ENCODE assay signal across 20 cellular contexts in genomic region chr10:119350529-119351001, GRCh38.
DNase-seq lines count a peak whose midpoint lies in the region; ATAC-seq and TF ChIP-seq lines count a peak whose summit lies in the region.
"Had no signal": no experiment of that assay in that cellular context is flagged by ENCODE, and none has a peak within 500 bp of the region (broad histone marks: within the 10 kb centered on the region; RNA-seq: fewer than 3 reads in every experiment).

No MANE protein-coding gene starts in this region.

- H3K4me3 Mint-ChIP-seq in CD14-positive monocyte, result no peak overlapping the region
- H3K4me3 Mint-ChIP-seq: activated CD4-positive, alpha-beta T cell treated with anti-CD3 and anti-CD28 coated beads for 36 hours; CD4-positive, CD25-positive, alpha-beta regulatory T cell had no signal

- H3K36me3 ChIP-seq in A673 (ENCODE audit: insufficient read depth, low read length, poor library complexity, severe bottlenecking) (peaks cover 20% of the 10 kb centered on the region), right atrium auricular region (no peaks in the 10 kb centered on the region), sigmoid colon (no peaks in the 10 kb centered on the region)

- H3K27me3 ChIP-seq in A673 (replicated peaks; ENCODE audit: insufficient read depth, low read depth, low read length, poor library complexity) (no peaks in the 10 kb centered on the region), right atrium auricular region (no peaks in the 10 kb centered on the region), sigmoid colon (no peaks in the 10 kb centered on the region)
- H3K27me3 ChIP-seq: body of pancreas had no signal

- POLR2A ChIA-PET in A673 (lab: Charles Lee; ENCODE audit: low non-redundant PET), result no interaction called here

- BruUV-seq in A673 (replicated peaks; lab: Mats Ljungman, UMichigan), result no TSS peak

- ATAC-seq in activated CD4-positive, CD25-positive, alpha-beta regulatory T cell treated with anti-CD3 and anti-CD28 coated beads, Interleukin-2, amount 50 U/mL, for 24 hours, result no peak
- ATAC-seq: activated CD4-positive, alpha-beta T cell treated with anti-CD3 and anti-CD28 coated beads for 36 hours; body of pancreas; esophagus mucosa had no signal

- intact Hi-C loops in A673 (cut with micrococcal nuclease; ENCODE audit: unreplicated experiment) (no loop called here), sigmoid colon (cut with DNase I) (no loop called here), CD14-positive monocyte (cut with micrococcal nuclease) (loop anchor here in 1 of 2 donors (10.0 kb wide), 1 partner anchor 64 kb away; no protein-coding TSS in a partner anchor)

- CTCF ChIA-PET in A673 (lab: Charles Lee), result no interaction called here

- TF ChIP-seq CTCF in A673 (conservative IDR thresholded peaks at IDR 0.05; ENCODE audit: low read depth, low read length) (no peak), choroid plexus epithelial cell (conservative IDR thresholded peaks at IDR 0.05; ENCODE audit: low read depth, low read length) (no peak), right atrium auricular region (IDR thresholded peaks at IDR 0.05) (no peak), sigmoid colon (IDR thresholded peaks at IDR 0.05) (no peak), CD14-positive monocyte (IDR thresholded peaks at IDR 0.05) (no peak)

- peaks cover 12 to 30% (median 26%) of the 10 kb centered on the region in 7 donors for H3K9me3 Mint-ChIP-seq in CD14-positive monocyte

- peaks cover 5% of the 10 kb centered on the region for H3K4me1 Mint-ChIP-seq in CD14-positive monocyte

- no peak overlapping the region for H3K27ac Mint-ChIP-seq in CD14-positive monocyte
- H3K27ac Mint-ChIP-seq: activated CD4-positive, alpha-beta T cell treated with anti-CD3 and anti-CD28 coated beads for 36 hours; CD4-positive, CD25-positive, alpha-beta regulatory T cell had no signal

- peaks cover 3 to 5% (median 4%) of the 10 kb centered on the region in 3 donors for H3K27me3 Mint-ChIP-seq in CD14-positive monocyte (ENCODE audit: low read depth in 3 of 3)
- H3K27me3 Mint-ChIP-seq: activated CD4-positive, alpha-beta T cell treated with anti-CD3 and anti-CD28 coated beads for 36 hours; CD4-positive, CD25-positive, alpha-beta regulatory T cell had no signal

- no peak for TF ChIP-seq POLR2A in sigmoid colon (IDR thresholded peaks at IDR 0.05)

- H3K4me3 ChIP-seq in A673 (ENCODE audit: low read depth, low read length, poor library complexity, severe bottlenecking) (no peak overlapping the region), choroid plexus epithelial cell (ENCODE audit: low read depth, low read length) (no peak overlapping the region), right atrium auricular region (no peak overlapping the region), sigmoid colon (no peak overlapping the region)
- H3K4me3 ChIP-seq: body of pancreas had no signal

- no peak for TF ChIP-seq EP300 in sigmoid colon (IDR thresholded peaks at IDR 0.05)

- H3K9me3 ChIP-seq in A673 (ENCODE audit: low read depth, low read length, poor library complexity, severe bottlenecking), result peaks cover 14% of the 10 kb centered on the region
- H3K9me3 ChIP-seq in right atrium auricular region, result no peaks in the 10 kb centered on the region
- no peaks in the 10 kb centered on the region for H3K9me3 ChIP-seq in sigmoid colon
- H3K9me3 ChIP-seq: body of pancreas had no signal

- H3K4me1 ChIP-seq in A673 (ENCODE audit: insufficient read depth, low read length, poor library complexity, severe bottlenecking) (peaks cover 39% of the 10 kb centered on the region), right atrium auricular region (peaks cover 0 to 66% of the 10 kb centered on the region in 2 donors), sigmoid colon (peaks cover 0 to 52% (median 44%) of the 10 kb centered on the region in 4 donors)

- H3K36me3 Mint-ChIP-seq in CD14-positive monocyte, result peaks cover 17 to 21% of the 10 kb centered on the region in 2 donors

- 75 to 79% methylated on average over 8 of the region's 8 CpGs for WGBS in sigmoid colon, 2 donors

- peak overlapping the region; percentile 29 for H3K27ac ChIP-seq in A673 (ENCODE audit: low read depth, low read length, poor library complexity, severe bottlenecking)
- peak overlapping the region; percentile 65 to 69 for H3K27ac ChIP-seq in right atrium auricular region
- peak overlapping the region; percentile 24 to 71 (median 57) for H3K27ac ChIP-seq in sigmoid colon
- H3K27ac ChIP-seq: body of pancreas had no signal

- DNase-seq in A673 (ENCODE audit: low spot score) (no peak), choroid plexus epithelial cell (ENCODE audit: low read depth) (peak; percentile 75), right atrium auricular region (ENCODE audit: low spot score) (no peak), sigmoid colon (no peak), RPMI8226 (no peak), CD14-positive monocyte (ENCODE audit: low spot score) (no peak), NCI-H1930 (lab: John Stamatoyannopoulos, UW) (no peak)
- DNase-seq: activated effector memory CD4-positive, alpha-beta T cell treated with Interleukin-2 at 50 U/mL for 16 hours; body of pancreas; CD4-positive, CD25-positive, alpha-beta regulatory T cell; dermis blood vessel endothelial cell; hypothalamus; kidney glomerular epithelial cell; NCI-H2029; NCI-H510A; SHP77 treated with DMSO at 0.1 percent for 48 hours; stimulated activated CD4-positive, alpha-beta T cell treated with anti-CD3 and anti-CD28 coated beads, Interleukin-2, amount 100 ng/mL, for 48 hours had no signal
